Comparison of ENCODE assay signal across 23 cellular contexts in genomic region chrX:108712886-108713285, GRCh38. TPM values are rescaled to one million over a fixed set of nuclear protein-coding genes. Genes with fewer than 3 reads are reported as not detected.
"Had no signal": no experiment of that assay in that cellular context is flagged by ENCODE, and none has a peak within 500 bp of the region (broad histone marks: within the 10 kb centered on the region; RNA-seq: fewer than 3 reads in every experiment).

No MANE protein-coding gene starts in this region.

- H3K27me3 ChIP-seq: Peyer's patch, SJCRH30 had no signal

- H3K27ac ChIP-seq: Peyer's patch, SJCRH30 had no signal

- H3K36me3 ChIP-seq: Peyer's patch, SJCRH30 had no signal

- H3K4me1 ChIP-seq: Peyer's patch, SJCRH30 had no signal

- DNase-seq: KBM-7, MV-4-11, NCI-H1048, NCI-H1105, NCI-H1417, NCI-H1436 treated with DMSO at 0.1 percent for 48 hours, NCI-H1694, NCI-H187 treated with DMSO at 0.1 percent for 48 hours, NCI-H2029 treated with DMSO at 0.1 percent for 48 hours, NCI-H226, NCI-H446, NCI-H510A, NCI-H524 treated with DMSO at 0.1 percent for 48 hours, NCI-H69, NCI-H774, Peyer's patch, SHP77 treated with DMSO at 0.1 percent for 48 hours, SJCRH30, T-helper 1 cell had no signal

- H3K4me3 ChIP-seq: Peyer's patch, SJCRH30 had no signal

- H3K9me3 ChIP-seq: Peyer's patch, SJCRH30 had no signal

- ATAC-seq: Right ventricle myocardium inferior, SK-N-SH treated with all-trans-retinoic acid at 6 μM for 48 hours had no signal

RNA-seq across cellular contexts. Expression of gene IRS4, which starts 23.5 kb away (rescaled TPM):
- total RNA-seq: LHCN-M2, MCF 10A, Peyer's patch, Right ventricle myocardium inferior, SJCRH30 had no signal
